15 cellular contexts compared by ENCODE assay signal in the genomic region with DNA sequence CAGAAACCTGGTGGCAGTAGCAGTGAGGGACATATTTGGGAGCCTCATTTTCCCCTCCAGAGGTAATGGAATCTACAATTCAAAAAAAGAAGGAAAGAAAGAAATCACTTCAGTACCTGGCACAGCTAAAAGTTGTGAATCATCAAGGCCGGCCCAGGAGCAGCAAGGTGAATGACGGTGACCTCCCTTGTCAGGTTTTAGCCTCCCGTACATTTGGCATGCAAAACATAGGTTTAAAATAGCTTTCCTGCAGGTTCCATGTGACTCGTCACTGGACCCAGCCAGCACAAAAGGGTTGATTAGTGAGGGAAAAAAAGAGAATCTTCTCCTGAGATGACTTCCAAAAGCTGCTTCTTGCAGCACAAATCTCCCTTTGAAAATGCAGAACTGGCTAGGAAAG.
DNase-seq lines count a peak whose midpoint lies in the region; ATAC-seq lines count a peak whose summit lies in the region.
"Had no signal": no experiment of that assay in that cellular context is flagged by ENCODE, and none has a peak within 500 bp of the region (broad histone marks: within the 10 kb centered on the region; RNA-seq: fewer than 3 reads in every experiment).

No MANE protein-coding gene starts in this region.

- H3K27me3 ChIP-seq in HUES64 (ENCODE audit: insufficient read depth, low read length) = no peaks in the 10 kb centered on the region

- H3K4me1 ChIP-seq in HUES64 (ENCODE audit: insufficient read depth, low read length) = peaks cover 20% of the 10 kb centered on the region
- H3K4me1 ChIP-seq: lower lobe of right lung had no signal

- DNase-seq in NCI-H526 (lab: John Stamatoyannopoulos, UW) (peak; percentile 22 to 54), NCI-H526 treated with DMSO at 0.1 percent for 48 hours (lab: John Stamatoyannopoulos, UW) (no peak), pons (ENCODE audit: low spot score) (peak; percentile 38), HK-2 (ENCODE audit: unreplicated experiment) (no peak), GM19238 (ENCODE audit: insufficient read length, low spot score) (no peak)
- DNase-seq: activated CD4-positive, CD25-positive, alpha-beta regulatory T cell; CD4-positive, alpha-beta memory T cell; hypothalamus; lower lobe of right lung; NCI-H1092 had no signal

- H3K9ac ChIP-seq in HUES64 (ENCODE audit: low read depth, low read length) = no peak overlapping the region; the same call in 1 of the 2 replicates

- 75% methylated on average over 4 of the region's 4 CpGs for WGBS in HUES64

- ATAC-seq in HG02623 (IDR thresholded peaks at IDR 0.05; ENCODE audit: unreplicated experiment) (peak; percentile 59), GM21723 (IDR thresholded peaks at IDR 0.05; ENCODE audit: unreplicated experiment) (no peak)
- ATAC-seq: lower lobe of right lung had no signal

- 0 out of 2 replicates have a peak overlapping the region, but pooled peaks have one; percentile 20 for H3K27ac ChIP-seq in HUES64 (ENCODE audit: low read depth, low read length)
- H3K27ac ChIP-seq: 22Rv1, epithelial cell of prostate, lower lobe of right lung had no signal

- H3K4me3 ChIP-seq in HUES64 (ENCODE audit: low read length) = no peak overlapping the region
- H3K4me3 ChIP-seq: lower lobe of right lung had no signal

- no peaks in the 10 kb centered on the region for H3K9me3 ChIP-seq in HUES64 (ENCODE audit: insufficient read depth, low read depth, low read length)
- H3K9me3 ChIP-seq: lower lobe of right lung had no signal

- no peaks in the 10 kb centered on the region for H3K36me3 ChIP-seq in HUES64 (ENCODE audit: insufficient read depth, low read length)
- H3K36me3 ChIP-seq: lower lobe of right lung had no signal

Comparison
In these comparisons a context has a peak if more than half of its experiments do, and no peak if none do; other contexts are left out.
1. DNase-seq: peak in NCI-H526 (2 of 2) and pons (single experiment); none in NCI-H526 treated with DMSO at 0.1 percent for 48 hours (single experiment), HK-2 (single experiment) and GM19238 (single experiment).